In the genomic region with DNA sequence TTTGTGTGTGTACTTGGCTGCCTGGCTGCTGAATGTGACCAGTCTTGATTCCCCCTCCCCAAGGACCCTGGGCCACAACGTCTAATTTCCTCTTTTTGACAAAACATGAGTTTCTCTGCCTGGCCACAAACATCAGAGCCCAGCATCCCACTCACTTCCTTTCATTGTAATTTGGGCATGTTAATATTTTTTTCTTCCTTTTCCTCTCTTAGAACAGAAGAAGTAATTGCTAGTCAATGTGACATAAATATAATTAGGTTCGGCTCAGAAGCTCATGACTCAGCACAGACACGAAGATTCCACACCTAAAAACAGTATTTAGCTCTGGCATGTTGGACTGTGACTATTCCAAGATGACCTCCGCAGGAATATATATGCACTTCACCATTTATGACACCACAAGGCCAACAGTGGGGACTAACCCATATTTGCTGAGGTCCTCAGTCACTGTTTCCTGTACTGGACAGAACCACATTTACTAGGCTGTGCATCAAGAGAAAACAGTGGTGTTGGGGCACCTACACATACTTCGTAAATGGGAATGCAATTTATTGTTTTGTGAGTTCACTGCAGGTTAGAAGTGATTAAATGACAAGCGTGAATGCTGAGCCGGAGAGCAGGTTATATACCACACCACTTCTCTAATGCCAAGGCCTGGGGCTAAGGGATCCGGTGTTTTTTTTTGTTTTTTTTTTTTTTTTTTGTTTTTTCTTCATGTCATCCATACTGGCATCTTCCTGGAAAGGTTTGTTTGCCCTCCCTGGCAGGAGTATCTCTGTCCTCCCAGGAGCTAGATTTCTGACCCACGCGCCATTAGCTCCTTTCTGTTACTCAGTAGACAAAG, we compare ENCODE assay signal across 2 cellular contexts.
TF ChIP-seq lines count a peak whose summit lies in the region.

No MANE protein-coding gene starts in this region.

TF ChIP-seq in liver, 16 proteins besides CTCF, POLR2A, EP300 and RAD21:
- TF ChIP-seq SP1 (IDR thresholded peaks at IDR 0.05) (no peak), GABPA (IDR thresholded peaks at IDR 0.05 in 1 of 2, conservative IDR thresholded peaks at IDR 0.05 in 1 of 2) (no peak), HNF4A (conservative IDR thresholded peaks at IDR 0.05) (no peak), NR2F2 (IDR thresholded peaks at IDR 0.05) (no peak), JUND (IDR thresholded peaks at IDR 0.05) (no peak), FOXA2 (IDR thresholded peaks at IDR 0.05) (no peak), YY1 (IDR thresholded peaks at IDR 0.05) (peak; percentile 13)

TF ChIP-seq in HepG2, 621 proteins besides CTCF, POLR2A, EP300 and RAD21:
- TF ChIP-seq ZNF446 (CRISPR knock-in tag; IDR thresholded peaks at IDR 0.05) (no peak), SIX4 (CRISPR knock-in tag; IDR thresholded peaks at IDR 0.05) (no peak), ZNF441 (CRISPR knock-in tag; IDR thresholded peaks at IDR 0.05; ENCODE audit: borderline replicate concordance) (no peak), SRSF4 (IDR thresholded peaks at IDR 0.05; ENCODE audit: low read depth, low read length, poor library complexity, severe bottlenecking) (no peak), ETV6 (CRISPR knock-in tag; conservative IDR thresholded peaks at IDR 0.05) (no peak), MIXL1 (CRISPR knock-in tag; IDR thresholded peaks at IDR 0.05) (no peak), HNRNPLL (IDR thresholded peaks at IDR 0.05; ENCODE audit: low read depth, low read length, poor library complexity, severe bottlenecking) (no peak), RXRA (CRISPR knock-in tag; IDR thresholded peaks at IDR 0.05) (no peak)
- TF ChIP-seq, protein P1, sequence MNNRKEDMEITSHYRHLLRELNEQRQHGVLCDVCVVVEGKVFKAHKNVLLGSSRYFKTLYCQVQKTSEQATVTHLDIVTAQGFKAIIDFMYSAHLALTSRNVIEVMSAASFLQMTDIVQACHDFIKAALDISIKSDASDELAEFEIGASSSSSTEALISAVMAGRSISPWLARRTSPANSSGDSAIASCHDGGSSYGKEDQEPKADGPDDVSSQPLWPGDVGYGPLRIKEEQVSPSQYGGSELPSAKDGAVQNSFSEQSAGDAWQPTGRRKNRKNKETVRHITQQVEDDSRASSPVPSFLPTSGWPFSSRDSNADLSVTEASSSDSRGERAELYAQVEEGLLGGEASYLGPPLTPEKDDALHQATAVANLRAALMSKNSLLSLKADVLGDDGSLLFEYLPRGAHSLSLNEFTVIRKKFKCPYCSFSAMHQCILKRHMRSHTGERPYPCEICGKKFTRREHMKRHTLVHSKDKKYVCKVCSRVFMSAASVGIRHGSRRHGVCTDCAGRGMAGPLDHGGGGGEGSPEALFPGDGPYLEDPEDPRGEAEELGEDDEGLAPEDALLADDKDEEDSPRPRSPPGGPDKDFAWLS (CRISPR knock-in tag; IDR thresholded peaks at IDR 0.05; ENCODE audit: borderline replicate concordance) = no peak
- TF ChIP-seq, protein P2, sequence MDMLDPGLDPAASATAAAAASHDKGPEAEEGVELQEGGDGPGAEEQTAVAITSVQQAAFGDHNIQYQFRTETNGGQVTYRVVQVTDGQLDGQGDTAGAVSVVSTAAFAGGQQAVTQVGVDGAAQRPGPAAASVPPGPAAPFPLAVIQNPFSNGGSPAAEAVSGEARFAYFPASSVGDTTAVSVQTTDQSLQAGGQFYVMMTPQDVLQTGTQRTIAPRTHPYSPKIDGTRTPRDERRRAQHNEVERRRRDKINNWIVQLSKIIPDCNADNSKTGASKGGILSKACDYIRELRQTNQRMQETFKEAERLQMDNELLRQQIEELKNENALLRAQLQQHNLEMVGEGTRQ (IDR thresholded peaks at IDR 0.05; ENCODE audit: low read depth, low read length) = no peak
- TF ChIP-seq, protein P2 (CRISPR knock-in tag; IDR thresholded peaks at IDR 0.05; ENCODE audit: borderline replicate concordance) = no peak
- TF ChIP-seq, protein P3, sequence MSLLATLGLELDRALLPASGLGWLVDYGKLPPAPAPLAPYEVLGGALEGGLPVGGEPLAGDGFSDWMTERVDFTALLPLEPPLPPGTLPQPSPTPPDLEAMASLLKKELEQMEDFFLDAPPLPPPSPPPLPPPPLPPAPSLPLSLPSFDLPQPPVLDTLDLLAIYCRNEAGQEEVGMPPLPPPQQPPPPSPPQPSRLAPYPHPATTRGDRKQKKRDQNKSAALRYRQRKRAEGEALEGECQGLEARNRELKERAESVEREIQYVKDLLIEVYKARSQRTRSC (CRISPR knock-in tag; IDR thresholded peaks at IDR 0.05; ENCODE audit: low read depth) = no peak
- TF ChIP-seq, protein P4, sequence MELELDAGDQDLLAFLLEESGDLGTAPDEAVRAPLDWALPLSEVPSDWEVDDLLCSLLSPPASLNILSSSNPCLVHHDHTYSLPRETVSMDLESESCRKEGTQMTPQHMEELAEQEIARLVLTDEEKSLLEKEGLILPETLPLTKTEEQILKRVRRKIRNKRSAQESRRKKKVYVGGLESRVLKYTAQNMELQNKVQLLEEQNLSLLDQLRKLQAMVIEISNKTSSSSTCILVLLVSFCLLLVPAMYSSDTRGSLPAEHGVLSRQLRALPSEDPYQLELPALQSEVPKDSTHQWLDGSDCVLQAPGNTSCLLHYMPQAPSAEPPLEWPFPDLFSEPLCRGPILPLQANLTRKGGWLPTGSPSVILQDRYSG (CRISPR knock-in tag; IDR thresholded peaks at IDR 0.05) = no peak
